In genomic region chr7:27130540-27131389, GRCh38 we compare ENCODE assay signal across 8 cellular contexts. TPM values are rescaled to one million over a fixed set of nuclear protein-coding genes. Genes with fewer than 3 reads are reported as not detected.
DNase-seq lines count a peak whose midpoint lies in the region; ATAC-seq and TF ChIP-seq lines count a peak whose summit lies in the region.

Gene HOXA4 (minus strand): TSS chr7:27130757. CDS start chr7:27130733, 24 bp downstream.

- TF ChIP-seq RAD21 in SK-N-SH (IDR thresholded peaks at IDR 0.05; ENCODE audit: low read length) = no peak

- H3K9me3 ChIP-seq in AG04450 (ENCODE audit: control insufficient read depth, insufficient read depth, low read length) (no peaks in the 10 kb centered on the region), SK-N-SH (no peaks in the 10 kb centered on the region), vagina (no peaks in the 10 kb centered on the region)

- CTCF ChIA-PET in AG04450 (lab: Charles Lee) = interaction anchor here (1.0 to 3.4 kb wide), 9 partner anchors 10 to 463 kb away, joined by 3 to 18 read pairs (median 4); partner anchors contain the start of gene HOXA5
- CTCF ChIA-PET in SK-N-SH (lab: Yijun Ruan, JAX) = interaction anchor here (0.7 to 5.8 kb wide), 9 partner anchors 10 to 276 kb away, joined by 3 to 36 read pairs (median 4); partner anchors contain the start of gene HOXA5

- H3K4me3 ChIP-seq in AG04450 (ENCODE audit: low read depth, low read length) (peak within 1 kb of the TSS; percentile 68), SK-N-SH (ENCODE audit: low read depth in 2 of 2, low read length in 1 of 2) (peak within 1 kb of the TSS; percentile 6 to 37; a peak in 2 of 4 replicates), vagina (peak within 1 kb of the TSS; percentile 60 to 86)

- peaks cover 11% of the 10 kb centered on the region for H3K27me3 Mint-ChIP-seq in HFFc6 (ENCODE audit: insufficient read depth)
- H3K27me3 Mint-ChIP-seq in activated naive CD4-positive, alpha-beta T cell treated with anti-CD3 and anti-CD28 coated beads, Interleukin-2, amount 50 U/mL, for 24 hours = peaks cover 27% of the 10 kb centered on the region

- H3K4me3 Mint-ChIP-seq in HFFc6 = peak within 1 kb of the TSS; percentile 85
- H3K4me3 Mint-ChIP-seq in activated naive CD4-positive, alpha-beta T cell treated with anti-CD3 and anti-CD28 coated beads, Interleukin-2, amount 50 U/mL, for 24 hours = peak within 1 kb of the TSS; percentile 62

- H4K20me1 ChIP-seq in SK-N-SH (ENCODE audit: insufficient read depth) = no peaks in the 10 kb centered on the region

- 22% methylated on average over 62 of the region's 67 CpGs for WGBS in SK-N-SH (ENCODE audit: low lambda C conversion rate)

- no peaks in the 10 kb centered on the region for H3K9me3 Mint-ChIP-seq in HFFc6
- H3K9me3 Mint-ChIP-seq in activated naive CD4-positive, alpha-beta T cell treated with anti-CD3 and anti-CD28 coated beads, Interleukin-2, amount 50 U/mL, for 24 hours = no peaks in the 10 kb centered on the region

- DNase-seq in AG04450 (ENCODE audit: low read depth, low spot score) = no peak
- peak; percentile 77 for DNase-seq in HFFc6
- peak; percentile 82 for DNase-seq in SK-N-SH
- peak; percentile 86 for DNase-seq in left cardiac atrium
- peak; percentile 84 for DNase-seq in retina
- DNase-seq in vagina (ENCODE audit: extremely low spot score in 2 of 2) = no peak
- no peak for DNase-seq in RPMI8226

- H3K36me3 Mint-ChIP-seq in HFFc6 (ENCODE audit: low read depth) = peaks cover 11% of the 10 kb centered on the region
- H3K36me3 Mint-ChIP-seq in activated naive CD4-positive, alpha-beta T cell treated with anti-CD3 and anti-CD28 coated beads, Interleukin-2, amount 50 U/mL, for 24 hours = no peaks in the 10 kb centered on the region

- H3K27ac ChIP-seq in AG04450 (ENCODE audit: low read depth, low read length) (peak within 1 kb of the TSS; percentile 33), SK-N-SH (ENCODE audit: low read depth in 2 of 2, low read length in 1 of 2) (no peak within 1 kb of the TSS), vagina (peak within 1 kb of the TSS; percentile 79)

- peak in 1 of 2 donors; percentile 34 for TF ChIP-seq POLR2A in vagina (IDR thresholded peaks at IDR 0.05)

- peaks cover 28% of the 10 kb centered on the region for H3K4me1 Mint-ChIP-seq in HFFc6 (ENCODE audit: low read depth)
- peaks cover 11% of the 10 kb centered on the region for H3K4me1 Mint-ChIP-seq in activated naive CD4-positive, alpha-beta T cell treated with anti-CD3 and anti-CD28 coated beads, Interleukin-2, amount 50 U/mL, for 24 hours

- POLR2A ChIA-PET in AG04450 (lab: Yijun Ruan, JAX) (interaction anchor here (0.8 to 1.8 kb wide), 7 partner anchors 10 to 1436 kb away, joined by 3 to 9 read pairs (median 4); partner anchors contain the start of gene HOXA5), SK-N-SH (lab: Yijun Ruan, JAX) (interaction anchor here (0.6 kb wide), 1 partner anchor 14 kb away, joined by 3 read pairs; no protein-coding TSS in a partner anchor)

- H3K27me3 ChIP-seq in AG04450 (ENCODE audit: control insufficient read depth, insufficient read depth, low read length) = no peaks in the 10 kb centered on the region
- H3K27me3 ChIP-seq in SK-N-SH (ENCODE audit: insufficient read depth) = peaks cover 88% of the 10 kb centered on the region
- no peaks in the 10 kb centered on the region for H3K27me3 ChIP-seq in vagina

- H3K9ac ChIP-seq in SK-N-SH = no peak within 1 kb of the TSS

- H3K36me3 ChIP-seq in SK-N-SH (replicated peaks in 1 of 2; ENCODE audit: control insufficient read depth in 1 of 2, insufficient read depth in 2 of 2, low read length in 1 of 2) (no peaks in the 10 kb centered on the region), vagina (no peaks in the 10 kb centered on the region)

- H3K4me1 ChIP-seq in SK-N-SH (ENCODE audit: control insufficient read depth in 1 of 2, insufficient read depth in 2 of 2, low read depth in 1 of 2, low read length in 1 of 2) (peaks cover 0 to 4% of the 10 kb centered on the region in 2 experiments; a peak in 1 of 4 replicates), vagina (peaks cover 16% of the 10 kb centered on the region)

- ATAC-seq in left cardiac atrium = peak; percentile 96

- H3K4me2 ChIP-seq in SK-N-SH = no peak within 1 kb of the TSS

- TF ChIP-seq CTCF in AG04450 (IDR thresholded peaks at IDR 0.05; ENCODE audit: low read depth, low read length) (no peak), HFFc6 (IDR thresholded peaks at IDR 0.05) (no peak), SK-N-SH (IDR thresholded peaks at IDR 0.05) (no peak), vagina (IDR thresholded peaks at IDR 0.05) (no peak)

- no peak within 1 kb of the TSS; the same call in 1 of the 2 replicates for H2AFZ ChIP-seq in SK-N-SH (ENCODE audit: low read depth)

- intact Hi-C loops in left cardiac atrium (cut with DNase I) = no loop called here
- intact Hi-C loops in vagina (cut with DNase I) = no loop called here

- H3K27ac Mint-ChIP-seq in HFFc6 = peak within 1 kb of the TSS; percentile 52
- H3K27ac Mint-ChIP-seq in activated naive CD4-positive, alpha-beta T cell treated with anti-CD3 and anti-CD28 coated beads, Interleukin-2, amount 50 U/mL, for 24 hours = no peak within 1 kb of the TSS

- no peaks in the 10 kb centered on the region for H3K9me2 ChIP-seq in SK-N-SH

- no peaks in the 10 kb centered on the region for H3K79me2 ChIP-seq in SK-N-SH (ENCODE audit: insufficient read depth)

- no peaks in the 10 kb centered on the region for H3F3A ChIP-seq in SK-N-SH (replicated peaks; ENCODE audit: insufficient read depth)

- no peak for TF ChIP-seq EP300 in SK-N-SH (IDR thresholded peaks at IDR 0.05; ENCODE audit: borderline replicate concordance in 1 of 2, low read depth in 1 of 2, low read length in 1 of 2)

TF ChIP-seq in SK-N-SH, 30 proteins besides CTCF, POLR2A, EP300 and RAD21 (continues in another document):
- no peak for TF ChIP-seq ZBTB33 (IDR thresholded peaks at IDR 0.05; ENCODE audit: borderline replicate concordance, low read depth)
- no peak for TF ChIP-seq FOXM1 (IDR thresholded peaks at IDR 0.05; ENCODE audit: low read depth)
- TF ChIP-seq USF2 (IDR thresholded peaks at IDR 0.05; ENCODE audit: borderline replicate concordance, low read depth, low read length) = 0 out of 2 replicates have a peak, but pooled peaks have one; percentile 14
- TF ChIP-seq PBX3 (IDR thresholded peaks at IDR 0.05) = no peak
- TF ChIP-seq EZH2phosphoT487 (IDR thresholded peaks at IDR 0.05; ENCODE audit: borderline replicate concordance, low read depth) = no peak
- TF ChIP-seq TCF12 (IDR thresholded peaks at IDR 0.05) = no peak
- TF ChIP-seq SMC3 (IDR thresholded peaks at IDR 0.05; ENCODE audit: low read depth, low read length) = no peak
- TF ChIP-seq RCOR1 (IDR thresholded peaks at IDR 0.05; ENCODE audit: low read length) = no peak
- no peak for TF ChIP-seq SIN3A (IDR thresholded peaks at IDR 0.05; ENCODE audit: borderline replicate concordance, low read depth, low read length)
- TF ChIP-seq ELF1 (IDR thresholded peaks at IDR 0.05) = peak; percentile 42; the same call in 1 of the 2 replicates
- no peak for TF ChIP-seq IRF3 (IDR thresholded peaks at IDR 0.05; ENCODE audit: low read depth, low read length)
- no peak for TF ChIP-seq YY1 (IDR thresholded peaks at IDR 0.05; ENCODE audit: low read depth)

RNA-seq across cellular contexts. Expression of gene HOXA4, which starts in this region (rescaled TPM):
- 5.4 and 5.8 TPM in 2 replicates for polyA plus RNA-seq in AG04450 (2011; rRNA removed)
- 3.6 and 4.2 TPM in 2 replicates for polyA minus RNA-seq in AG04450 (2011; rRNA and poly(A)+ RNA removed)
- 1 to 10 TPM in 1 of 6 experiments, under 1 TPM in 5; 0.38 to 1.0 (median 0.47) TPM for total RNA-seq in HFFc6 (2021; fragmentation: NEBNext Ultra II Directional; extraction: Animal tissue kit (Norgen Biotek cat#: 25700))
- not detected in 2 replicates for polyA plus RNA-seq in SK-N-SH (2012; rRNA removed)
- polyA plus RNA-seq in SK-N-SH (2012; cell fraction: cytosol; rRNA removed) = not detected in 2 replicates
- not detected in 2 replicates for polyA plus RNA-seq in SK-N-SH (2012; cell fraction: nucleus; rRNA removed)
- total RNA-seq in left cardiac atrium = 1 to 10 TPM in 1 of 2 donors, under 1 TPM in 1; 0.97 to 1.0 TPM
- 0.98 TPM for total RNA-seq in vagina

Comparison
In these comparisons a context has a peak if more than half of its experiments do, and no peak if none do; other contexts are left out.
1. Peak in DNase-seq and H3K4me3 ChIP-seq in SK-N-SH; RNA of the gene not detected or under 1 TPM.
2. DNase-seq: peak in HFFc6 (single experiment), left cardiac atrium (single experiment) and retina (single experiment); none in AG04450 (single experiment), vagina (0 of 2) and RPMI8226 (single experiment).
3. H3K27ac ChIP-seq: peak in AG04450 (single experiment) and vagina (single experiment); none in SK-N-SH (0 of 2).
4. H3K4me3 ChIP-seq: peak in every context shown above with its lines; median percentile 73 in vagina; 68 in AG04450; 22 in SK-N-SH.